In the genomic region with DNA sequence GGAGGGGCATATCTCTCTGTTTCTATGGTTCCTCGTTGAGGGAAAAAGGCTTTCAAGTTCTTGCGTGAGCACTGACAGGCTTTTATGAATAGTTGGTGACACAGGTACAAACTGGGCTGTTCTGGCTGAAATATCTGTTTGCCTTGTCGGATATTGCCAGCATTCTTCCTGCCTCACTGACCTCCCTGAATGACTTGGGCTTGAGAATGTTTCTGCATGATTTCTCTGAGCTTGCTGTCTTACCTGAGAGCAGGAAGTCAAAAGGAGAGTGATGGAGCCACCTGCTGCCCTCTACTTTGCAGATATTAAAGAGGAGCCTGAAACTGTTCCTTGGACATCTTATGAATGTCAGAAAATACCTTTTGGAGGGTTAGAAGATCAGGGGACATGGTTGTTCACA, we compare ENCODE assay signal across 19 cellular contexts. TPM values are rescaled to one million over a fixed set of nuclear protein-coding genes. Genes with fewer than 3 reads are reported as not detected.
A peak's percentile ranks its signal among the peaks of the same experiment; 100 is the strongest.
DNase-seq lines count a peak whose midpoint lies in the region; ATAC-seq lines count a peak whose summit lies in the region.
"Had no signal": no experiment of that assay in that cellular context is flagged by ENCODE, and none has a peak within 500 bp of the region (broad histone marks: within the 10 kb centered on the region; RNA-seq: fewer than 3 reads in every experiment).

No MANE protein-coding gene starts in this region.

- H3K36me3 Mint-ChIP-seq in activated CD4-positive, alpha-beta T cell treated with anti-CD3 and anti-CD28 coated beads for 36 hours (ENCODE audit: low read depth), result no peaks in the 10 kb centered on the region

- H3K27ac Mint-ChIP-seq in activated CD4-positive, alpha-beta T cell treated with anti-CD3 and anti-CD28 coated beads for 36 hours, result no peak overlapping the region
- H3K27ac Mint-ChIP-seq: stimulated activated naive CD8-positive, alpha-beta T cell treated with anti-CD3 and anti-CD28 coated beads, Interleukin-15, Interleukin-2, amounts not matched to agents 100 ng/mL and 50 ng/mL, for 24 hours; T-helper 2 cell treated with Interferon-gamma antibody and Interleukin-4, amounts not matched to agents 5 μg/mL and 100 μg/mL, for 36 hours had no signal

- no peak for ATAC-seq in GM18907 (IDR thresholded peaks at IDR 0.05; ENCODE audit: unreplicated experiment)
- no peak for ATAC-seq in activated CD4-positive, alpha-beta T cell treated with anti-CD3 and anti-CD28 coated beads for 36 hours
- ATAC-seq: activated T-cell treated with anti-CD3 and anti-CD28 coated beads, Interleukin-2, amount 50 U/mL, for 4 hours had no signal

- POLR2A ChIA-PET in activated CD4-positive, alpha-beta T cell treated with anti-CD3 and anti-CD28 coated beads for 36 hours (lab: Charles Lee), result no interaction called here

- H3K27ac ChIP-seq in duodenal mucosa (ENCODE audit: low read depth, low read length), result no peak overlapping the region
- H3K27ac ChIP-seq: adrenal gland had no signal

- H3K4me3 ChIP-seq in duodenal mucosa (ENCODE audit: low read depth in 1 of 2, low read length in 2 of 2) (peak overlapping the region; percentile 52 to 84), mucosa of stomach (ENCODE audit: low read length) (no peak overlapping the region)
- H3K4me3 ChIP-seq: adrenal gland; BLaER1 treated with 17β-estradiol and CSF1 and Interleukin-3, amounts not matched to agents 10 nM and 100 nM; MG63 had no signal

- CTCF ChIA-PET in activated CD4-positive, alpha-beta T cell treated with anti-CD3 and anti-CD28 coated beads for 36 hours (lab: Charles Lee), result interaction anchor here (0.6 to 1.5 kb wide), 5 partner anchors 9 to 1440 kb away, joined by 3 to 6 read pairs (median 4); no protein-coding TSS in a partner anchor

- H3K4me3 Mint-ChIP-seq in activated CD4-positive, alpha-beta T cell treated with anti-CD3 and anti-CD28 coated beads for 36 hours, result no peak overlapping the region
- H3K4me3 Mint-ChIP-seq: activated T-cell treated with anti-CD3 and anti-CD28 coated beads, Interleukin-2, amount 50 U/mL, for 4 hours; stimulated activated naive CD8-positive, alpha-beta T cell treated with anti-CD3 and anti-CD28 coated beads, Interleukin-15, Interleukin-2, amounts not matched to agents 100 ng/mL and 50 ng/mL, for 24 hours; T-helper 2 cell treated with Interferon-gamma antibody and Interleukin-4, amounts not matched to agents 5 μg/mL and 100 μg/mL, for 36 hours had no signal

- H3K4me1 Mint-ChIP-seq in activated CD4-positive, alpha-beta T cell treated with anti-CD3 and anti-CD28 coated beads for 36 hours, result peaks cover 4% of the 10 kb centered on the region

- peaks cover 21 to 39% of the 10 kb centered on the region in 2 donors for H3K36me3 ChIP-seq in duodenal mucosa (ENCODE audit: control insufficient read depth in 1 of 2, insufficient read depth in 2 of 2, low read length in 2 of 2)
- peaks cover 8% of the 10 kb centered on the region for H3K36me3 ChIP-seq in mucosa of stomach (ENCODE audit: control insufficient read depth, insufficient read depth, low read length)
- H3K36me3 ChIP-seq: adrenal gland; BLaER1 treated with 17β-estradiol and CSF1 and Interleukin-3, amounts not matched to agents 10 nM and 100 nM; MG63 had no signal

- H3K9me3 ChIP-seq in duodenal mucosa (ENCODE audit: control insufficient read depth in 1 of 2, low read length in 2 of 2) (no peaks in the 10 kb centered on the region), mucosa of stomach (ENCODE audit: control insufficient read depth, low read length) (no peaks in the 10 kb centered on the region)
- H3K9me3 ChIP-seq: adrenal gland, MG63 had no signal

- H3K27me3 Mint-ChIP-seq in activated CD4-positive, alpha-beta T cell treated with anti-CD3 and anti-CD28 coated beads for 36 hours, result peaks cover 24% of the 10 kb centered on the region

- H3K9ac ChIP-seq in duodenal mucosa (ENCODE audit: low read depth in 1 of 2, low read length in 2 of 2) (peak overlapping the region; percentile 48 to 60), mucosa of stomach (ENCODE audit: low read length) (peak overlapping the region; percentile 1)
- H3K9ac ChIP-seq: BLaER1 treated with 17β-estradiol and CSF1 and Interleukin-3, amounts not matched to agents 10 nM and 100 nM had no signal

- DNase-seq in DMS53 treated with DMSO at 0.1 percent for 48 hours (lab: John Stamatoyannopoulos, UW; ENCODE audit: unreplicated experiment) (peak; percentile 82), NCI-H2029 (lab: John Stamatoyannopoulos, UW) (peak; percentile 43), NK-92 (lab: John Stamatoyannopoulos, UW; ENCODE audit: unreplicated experiment) (no peak)
- DNase-seq in activated CD4-positive, alpha-beta T cell treated with anti-CD3 and anti-CD28 coated beads for 36 hours, result no peak
- DNase-seq in stimulated activated CD4-positive, alpha-beta T cell treated with anti-CD3 and anti-CD28 coated beads, Interleukin-1b, Interleukin-23, amount 100 ng/mL, for 48 hours, result no peak
- DNase-seq: activated CD4-positive, alpha-beta T cell treated with anti-CD3 and anti-CD28 coated beads, Interleukin-2, amount 50 U/mL, for 1 hour; activated T-cell treated with anti-CD3 and anti-CD28 coated beads, Interleukin-2, amount 50 U/mL, for 4 hours; adrenal gland; MG63; NCI-H446; retina; Right ventricle myocardium superior; stimulated activated CD4-positive, alpha-beta T cell treated with anti-CD3 and anti-CD28 coated beads, Interleukin-4, amount 100 ng/mL, for 1 hour had no signal

- H3K27me3 ChIP-seq in duodenal mucosa (ENCODE audit: control insufficient read depth in 1 of 2, insufficient read depth in 2 of 2, low read length in 2 of 2), result peaks cover 0 to 5% of the 10 kb centered on the region in 2 donors
- no peaks in the 10 kb centered on the region for H3K27me3 ChIP-seq in mucosa of stomach (ENCODE audit: control insufficient read depth, insufficient read depth, low read length)
- H3K27me3 ChIP-seq: adrenal gland; BLaER1 treated with 17β-estradiol and CSF1 and Interleukin-3, amounts not matched to agents 10 nM and 100 nM had no signal

- peaks cover 13 to 21% of the 10 kb centered on the region in 2 donors for H3K4me1 ChIP-seq in duodenal mucosa (ENCODE audit: control insufficient read depth in 1 of 2, insufficient read depth in 2 of 2, low read length in 2 of 2)
- H3K4me1 ChIP-seq in mucosa of stomach (ENCODE audit: control insufficient read depth, insufficient read depth, low read length), result peaks cover 46% of the 10 kb centered on the region

- H3K9me3 Mint-ChIP-seq in activated CD4-positive, alpha-beta T cell treated with anti-CD3 and anti-CD28 coated beads for 36 hours (ENCODE audit: low read depth), result no peaks in the 10 kb centered on the region
- H3K9me3 Mint-ChIP-seq: activated T-cell treated with anti-CD3 and anti-CD28 coated beads, Interleukin-2, amount 50 U/mL, for 4 hours; stimulated activated naive CD8-positive, alpha-beta T cell treated with anti-CD3 and anti-CD28 coated beads, Interleukin-15, Interleukin-2, amounts not matched to agents 100 ng/mL and 50 ng/mL, for 24 hours had no signal

- intact Hi-C loops in activated CD4-positive, alpha-beta T cell treated with anti-CD3 and anti-CD28 coated beads for 36 hours (cut with DNase I, micrococcal nuclease), result no loop called here

RNA-seq across cellular contexts. Expression of a gene that starts 4.8 kb away (rescaled TPM):
- total RNA-seq in activated CD4-positive, alpha-beta T cell treated with anti-CD3 and anti-CD28 coated beads for 36 hours, result not detected
- total RNA-seq: Right ventricle myocardium superior had no signal

RNA-seq across cellular contexts. Expression of a gene that starts 40.9 kb away (rescaled TPM):
- 100 to 1,000 TPM; 167 to 198 TPM for total RNA-seq in activated CD4-positive, alpha-beta T cell treated with anti-CD3 and anti-CD28 coated beads for 36 hours

Comparison
In these comparisons a context has a peak if more than half of its experiments do, and no peak if none do; other contexts are left out.
1. DNase-seq: peak in DMS53 treated with DMSO at 0.1 percent for 48 hours (single experiment) and NCI-H2029 (single experiment); none in activated CD4-positive, alpha-beta T cell treated with anti-CD3 and anti-CD28 coated beads for 36 hours (single experiment), stimulated activated CD4-positive, alpha-beta T cell treated with anti-CD3 and anti-CD28 coated beads, Interleukin-1b, Interleukin-23, amount 100 ng/mL, for 48 hours (single experiment) and NK-92 (single experiment).